Comparison of ENCODE assay signal across 16 cellular contexts in genomic region chr6:133244502-133244901, GRCh38. TPM values are rescaled to one million over a fixed set of nuclear protein-coding genes. Genes with fewer than 3 reads are reported as not detected.
"Had no signal": no experiment of that assay in that cellular context is flagged by ENCODE, and none has a peak within 500 bp of the region (broad histone marks: within the 10 kb centered on the region; RNA-seq: fewer than 3 reads in every experiment).

No MANE protein-coding gene starts in this region.

- H3K36me3 ChIP-seq: ascending aorta, gastroesophageal sphincter, suprapubic skin, upper lobe of left lung had no signal

- H3K36me3 Mint-ChIP-seq: activated naive CD4-positive, alpha-beta T cell treated with anti-CD3 and anti-CD28 coated beads, Interleukin-2, amount 10 ng/mL, durations not matched to agents 7 days and 5 days; naive thymus-derived CD4-positive, alpha-beta T cell had no signal

- H3K4me3 ChIP-seq: ascending aorta, gastroesophageal sphincter, suprapubic skin, upper lobe of left lung had no signal

- H3K4me3 Mint-ChIP-seq: activated naive CD4-positive, alpha-beta T cell treated with anti-CD3 and anti-CD28 coated beads, Interleukin-2, amount 10 ng/mL, durations not matched to agents 7 days and 5 days; naive thymus-derived CD4-positive, alpha-beta T cell had no signal

- H3K27ac Mint-ChIP-seq: activated naive CD4-positive, alpha-beta T cell treated with anti-CD3 and anti-CD28 coated beads, Interleukin-2, amount 10 ng/mL, durations not matched to agents 7 days and 5 days; activated T-helper 2 cell treated with anti-CD3 and anti-CD28 coated beads, Interferon-gamma antibody, Interleukin-2, Interleukin-4, amounts not matched to agents 10 μg/mL and 5 μg/mL and 100 μg/mL, durations not matched to agents 14 hours and 24 hours and 36 hours; naive thymus-derived CD4-positive, alpha-beta T cell had no signal

- H3K27me3 ChIP-seq: ascending aorta had no signal

- H3K9me3 ChIP-seq: ascending aorta, gastroesophageal sphincter, suprapubic skin, upper lobe of left lung had no signal

- ATAC-seq: activated CD4-positive, CD25-positive, alpha-beta regulatory T cell treated with anti-CD3 and anti-CD28 coated beads, Interleukin-2, amount 50 U/mL, for 24 hours; gastroesophageal sphincter; naive thymus-derived CD4-positive, alpha-beta T cell; stimulated activated naive CD8-positive, alpha-beta T cell treated with anti-CD3 and anti-CD28 coated beads, Interleukin-15, Interleukin-2, amounts not matched to agents 100 U/mL and 50 U/mL, for 24 hours had no signal

- DNase-seq: activated naive CD4-positive, alpha-beta T cell treated with anti-CD3 and anti-CD28 coated beads, Interleukin-2, amount 10 ng/mL, durations not matched to agents 7 days and 5 days; activated T-cell treated with anti-CD3 and anti-CD28 coated beads for 4 hours; islet precursor cell; mammary epithelial cell; naive thymus-derived CD4-positive, alpha-beta T cell; small intestine; stimulated activated CD4-positive, alpha-beta T cell treated with anti-CD3 and anti-CD28 coated beads, Interleukin-4, amount 100 ng/mL, for 4 hours; stimulated activated CD8-positive, alpha-beta memory T cell treated with anti-CD3 and anti-CD28 coated beads, Interleukin-4, amount 100 ng/mL, for 48 hours; stimulated activated naive CD8-positive, alpha-beta T cell treated with anti-CD3 and anti-CD28 coated beads, Interleukin-15, Interleukin-2, amounts not matched to agents 100 U/mL and 50 U/mL, for 24 hours; upper lobe of left lung had no signal

- H3K9me3 Mint-ChIP-seq: activated naive CD4-positive, alpha-beta T cell treated with anti-CD3 and anti-CD28 coated beads, Interleukin-2, amount 10 ng/mL, durations not matched to agents 7 days and 5 days; activated T-helper 2 cell treated with anti-CD3 and anti-CD28 coated beads, Interferon-gamma antibody, Interleukin-2, Interleukin-4, amounts not matched to agents 10 μg/mL and 5 μg/mL and 100 μg/mL, durations not matched to agents 14 hours and 24 hours and 36 hours had no signal

- H3K27ac ChIP-seq: ascending aorta, epithelial cell of prostate, gastroesophageal sphincter, suprapubic skin, upper lobe of left lung had no signal

RNA-seq across cellular contexts. Expression of gene EYA4, which starts 3.3 kb away (rescaled TPM):
- total RNA-seq: activated T-helper 2 cell treated with anti-CD3 and anti-CD28 coated beads, Interferon-gamma antibody, Interleukin-2, Interleukin-4, amounts not matched to agents 10 μg/mL and 5 μg/mL and 100 μg/mL, durations not matched to agents 14 hours and 24 hours and 36 hours; mammary epithelial cell; naive thymus-derived CD4-positive, alpha-beta T cell had no signal
- polyA plus RNA-seq: mammary epithelial cell; naive thymus-derived CD4-positive, alpha-beta T cell had no signal
